Comparison of ENCODE assay signal across 30 cellular contexts in the genomic region with DNA sequence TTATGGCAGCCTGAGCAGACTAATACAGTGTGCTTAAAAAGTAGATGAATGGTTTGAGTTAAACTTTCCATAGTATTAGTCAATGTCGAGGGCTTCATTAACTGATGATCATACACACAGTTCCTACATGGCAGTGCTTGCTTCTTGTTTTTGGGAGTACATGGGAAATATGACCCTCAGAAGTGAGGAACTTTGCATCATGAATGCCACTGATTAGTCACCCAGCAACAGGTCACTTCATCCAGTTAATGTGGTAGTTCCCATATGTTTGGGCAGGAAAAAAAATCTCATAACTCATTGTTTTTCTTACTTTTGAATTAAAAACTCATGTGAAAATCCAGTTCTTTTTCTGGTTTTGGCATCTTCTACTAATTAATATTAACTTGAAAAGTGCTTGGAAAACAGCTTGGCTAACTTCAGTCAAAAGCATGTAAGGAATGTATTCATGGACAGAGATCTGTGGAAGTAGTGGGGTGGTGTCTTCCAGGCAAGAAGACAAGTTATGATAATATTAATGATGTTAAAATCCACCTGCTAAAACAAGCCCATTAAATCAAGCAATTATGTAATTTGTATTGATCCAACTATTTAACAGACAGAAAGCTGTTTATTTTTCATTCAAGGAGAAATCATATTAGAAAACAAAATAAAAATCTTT.
DNase-seq lines count a peak whose midpoint lies in the region; ATAC-seq lines count a peak whose summit lies in the region.
"Had no signal": no experiment of that assay in that cellular context is flagged by ENCODE, and none has a peak within 500 bp of the region (broad histone marks: within the 10 kb centered on the region; RNA-seq: fewer than 3 reads in every experiment).

No MANE protein-coding gene starts in this region.

- H3K27ac ChIP-seq in GM23248: no peak overlapping the region
- H3K27ac ChIP-seq: dorsolateral prefrontal cortex, hepatocyte, HL-60, RWPE1, SK-N-MC, thyroid gland had no signal

- no peaks in the 10 kb centered on the region for H3K79me2 ChIP-seq in GM23248 (ENCODE audit: insufficient read depth)
- H3K79me2 ChIP-seq: hepatocyte had no signal

- peaks cover 12 to 14% of the 10 kb centered on the region in 2 donors for H3K9me3 Mint-ChIP-seq in activated T-cell treated with anti-CD3 and anti-CD28 coated beads, Interleukin-2, amount 50 U/mL, for 72 hours
- H3K9me3 Mint-ChIP-seq: neural crest cell had no signal

- DNase-seq in GM23248: peak; percentile 43
- DNase-seq in adipocyte (ENCODE audit: low read depth): peak; percentile 15
- DNase-seq in fibroblast of the conjunctiva (ENCODE audit: low read depth): peak; percentile 2
- DNase-seq in T-helper 9 cell: no peak
- no peak for DNase-seq in activated effector memory CD4-positive, alpha-beta T cell treated with Interleukin-2 at 50 U/mL for 16 hours
- no peak for DNase-seq in kidney tubule cell (ENCODE audit: low spot score)
- DNase-seq in activated T-cell treated with anti-CD3 and anti-CD28 coated beads, Interleukin-2, amount 50 U/mL, for 72 hours: no peak
- DNase-seq: activated CD4-positive, alpha-beta T cell treated with anti-CD3 and anti-CD28 coated beads for 4 hours; activated naive CD4-positive, alpha-beta T cell treated with anti-CD3 and anti-CD28 coated beads, Interleukin-2, amount 10 ng/mL, durations not matched to agents 7 days and 5 days; amygdala; BE2C; DMS53; dorsolateral prefrontal cortex; GF-D8; immature natural killer cell; IMR-90; MG63; NCI-H1417; NCI-H774; posterior cingulate gyrus; T-helper 2 cell; thyroid gland had no signal

- WGBS in GM23248 (ENCODE audit: low coverage in 1 of 2, low lambda C conversion rate in 2 of 2, missing lambda C conversion rate in 2 of 2), 2 experiments: 0 to 4% methylated on average over 1 of the region's 1 CpG

- H3K9me3 ChIP-seq in GM23248 (ENCODE audit: low read depth) (no peaks in the 10 kb centered on the region), adipocyte (ENCODE audit: control insufficient read depth, low read length) (no peaks in the 10 kb centered on the region)
- H3K9me3 ChIP-seq: BE2C, MG63, thyroid gland had no signal

- H3F3A ChIP-seq in GM23248 (ENCODE audit: insufficient read depth): no peaks in the 10 kb centered on the region; the same call in 1 of the 2 replicates

- no peak overlapping the region for H3K9ac ChIP-seq in GM23248
- H3K9ac ChIP-seq in adipocyte (ENCODE audit: low read length): no peak overlapping the region

- no peak overlapping the region for H3K4me2 ChIP-seq in GM23248 (ENCODE audit: unreplicated experiment)
- H3K4me2 ChIP-seq: hepatocyte had no signal

- no peaks in the 10 kb centered on the region for H4K20me1 ChIP-seq in GM23248 (ENCODE audit: insufficient read depth)

- H3K4me1 Mint-ChIP-seq in activated T-cell treated with anti-CD3 and anti-CD28 coated beads, Interleukin-2, amount 50 U/mL, for 72 hours (ENCODE audit: low read depth): no peaks in the 10 kb centered on the region
- H3K4me1 Mint-ChIP-seq: activated naive CD4-positive, alpha-beta T cell treated with anti-CD3 and anti-CD28 coated beads, Interleukin-2, amount 10 ng/mL, durations not matched to agents 7 days and 5 days; central memory CD8-positive, alpha-beta T cell; immature natural killer cell; neural crest cell had no signal

- in situ Hi-C loops in GM23248 (cut with MboI): no loop called here

- no peak overlapping the region for H3K4me3 Mint-ChIP-seq in activated T-cell treated with anti-CD3 and anti-CD28 coated beads, Interleukin-2, amount 50 U/mL, for 72 hours
- H3K4me3 Mint-ChIP-seq: activated naive CD4-positive, alpha-beta T cell treated with anti-CD3 and anti-CD28 coated beads, Interleukin-2, amount 10 ng/mL, durations not matched to agents 7 days and 5 days; central memory CD8-positive, alpha-beta T cell; immature natural killer cell; neural crest cell; stimulated activated naive CD8-positive, alpha-beta T cell treated with anti-CD3 and anti-CD28 coated beads, Interleukin-15, Interleukin-2, amounts not matched to agents 100 ng/mL and 50 ng/mL, for 24 hours had no signal

- peaks cover 7% of the 10 kb centered on the region; the same call in 1 of the 2 replicates for H3K9me2 ChIP-seq in GM23248 (ENCODE audit: insufficient read depth)

- H3K36me3 Mint-ChIP-seq in activated T-cell treated with anti-CD3 and anti-CD28 coated beads, Interleukin-2, amount 50 U/mL, for 72 hours (ENCODE audit: insufficient read depth in 2 of 2): no peaks in the 10 kb centered on the region
- H3K36me3 Mint-ChIP-seq: activated naive CD4-positive, alpha-beta T cell treated with anti-CD3 and anti-CD28 coated beads, Interleukin-2, amount 10 ng/mL, durations not matched to agents 7 days and 5 days had no signal

- no peaks in the 10 kb centered on the region for H3K27me3 Mint-ChIP-seq in activated T-cell treated with anti-CD3 and anti-CD28 coated beads, Interleukin-2, amount 50 U/mL, for 72 hours (ENCODE audit: low read depth)
- H3K27me3 Mint-ChIP-seq: activated naive CD4-positive, alpha-beta T cell treated with anti-CD3 and anti-CD28 coated beads, Interleukin-2, amount 10 ng/mL, durations not matched to agents 7 days and 5 days; central memory CD8-positive, alpha-beta T cell; stimulated activated naive CD8-positive, alpha-beta T cell treated with anti-CD3 and anti-CD28 coated beads, Interleukin-15, Interleukin-2, amounts not matched to agents 100 ng/mL and 50 ng/mL, for 24 hours had no signal

- ATAC-seq in activated T-cell treated with anti-CD3 and anti-CD28 coated beads, Interleukin-2, amount 50 U/mL, for 72 hours (replicated peaks in 1 of 2): no peak
- ATAC-seq: sciatic nerve had no signal

- H3K4me3 ChIP-seq in GM23248: no peak overlapping the region
- H3K4me3 ChIP-seq in adipocyte (ENCODE audit: low read length): no peak overlapping the region
- H3K4me3 ChIP-seq: dorsolateral prefrontal cortex, hepatocyte, MG63, SK-N-MC, thyroid gland had no signal

- H3K27me3 ChIP-seq in GM23248 (replicated peaks; ENCODE audit: insufficient read depth) (no peaks in the 10 kb centered on the region), adipocyte (replicated peaks; ENCODE audit: control insufficient read depth, insufficient read depth, low read length) (no peaks in the 10 kb centered on the region)
- H3K27me3 ChIP-seq: BE2C, dorsolateral prefrontal cortex, hepatocyte, MG63, thyroid gland had no signal

- H3K27ac Mint-ChIP-seq in activated T-cell treated with anti-CD3 and anti-CD28 coated beads, Interleukin-2, amount 50 U/mL, for 72 hours: no peak overlapping the region
- H3K27ac Mint-ChIP-seq: activated naive CD4-positive, alpha-beta T cell treated with anti-CD3 and anti-CD28 coated beads, Interleukin-2, amount 10 ng/mL, durations not matched to agents 7 days and 5 days; immature natural killer cell; stimulated activated naive CD8-positive, alpha-beta T cell treated with anti-CD3 and anti-CD28 coated beads, Interleukin-15, Interleukin-2, amounts not matched to agents 100 ng/mL and 50 ng/mL, for 24 hours had no signal

- 0 out of 2 replicates have a peak, but pooled peaks cover 10% of the 10 kb centered on the region for H3K4me1 ChIP-seq in GM23248 (ENCODE audit: insufficient read depth)
- H3K4me1 ChIP-seq in adipocyte (ENCODE audit: control insufficient read depth, insufficient read depth, low read length): peaks cover 7% of the 10 kb centered on the region
- H3K4me1 ChIP-seq: BE2C, thyroid gland had no signal

- H3K36me3 ChIP-seq in GM23248 (ENCODE audit: low read depth) (no peaks in the 10 kb centered on the region), adipocyte (ENCODE audit: control insufficient read depth, insufficient read depth, low read length, severe bottlenecking) (no peaks in the 10 kb centered on the region)
- H3K36me3 ChIP-seq: BE2C, MG63, thyroid gland had no signal

- no peak overlapping the region for H2AFZ ChIP-seq in GM23248
- H2AFZ ChIP-seq: hepatocyte had no signal

Comparison
In these comparisons a context has a peak if more than half of its experiments do, and no peak if none do; other contexts are left out.
1. DNase-seq: peak in GM23248 (single experiment), adipocyte (single experiment) and fibroblast of the conjunctiva (single experiment); none in T-helper 9 cell (single experiment), activated effector memory CD4-positive, alpha-beta T cell treated with Interleukin-2 at 50 U/mL for 16 hours (single experiment), kidney tubule cell (single experiment) and activated T-cell treated with anti-CD3 and anti-CD28 coated beads, Interleukin-2, amount 50 U/mL, for 72 hours (0 of 2).